Comparison of ENCODE assay signal across 13 cellular contexts in the genomic region with DNA sequence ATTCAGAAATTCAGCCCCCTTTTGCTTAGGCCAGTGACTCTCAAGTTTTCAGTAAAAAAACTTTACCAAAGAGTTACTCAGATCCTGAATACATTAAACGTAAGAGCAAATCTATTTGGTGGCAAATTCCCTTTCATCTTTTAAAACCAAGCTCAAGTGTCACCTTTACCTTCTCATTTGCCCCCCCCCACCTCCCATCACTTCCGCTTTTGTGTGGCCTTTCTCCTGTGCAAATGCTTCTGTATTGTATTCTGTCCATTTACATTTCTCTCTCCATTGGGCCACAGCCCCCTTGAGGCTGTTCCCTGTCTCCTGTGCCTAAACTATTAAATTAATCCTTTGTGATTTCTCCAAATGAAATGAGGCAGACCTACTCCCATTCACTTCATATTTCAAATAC. TPM values are rescaled to one million over a fixed set of nuclear protein-coding genes. Genes with fewer than 3 reads are reported as not detected.
DNase-seq lines count a peak whose midpoint lies in the region; ATAC-seq and TF ChIP-seq lines count a peak whose summit lies in the region.
"Had no signal": no experiment of that assay in that cellular context is flagged by ENCODE, and none has a peak within 500 bp of the region (broad histone marks: within the 10 kb centered on the region; RNA-seq: fewer than 3 reads in every experiment).

No MANE protein-coding gene starts in this region.

- H3K4me3 Mint-ChIP-seq in activated naive CD4-positive, alpha-beta T cell treated with anti-CD3 and anti-CD28 coated beads, Interleukin-2, amount 50 U/mL, for 24 hours, result peak overlapping the region; percentile 96
- H3K4me3 Mint-ChIP-seq in T-helper 17 cell, result peak overlapping the region; percentile 97
- peak overlapping the region; percentile 92 for H3K4me3 Mint-ChIP-seq in glutamatergic neuron (ENCODE audit: unreplicated experiment)
- peak overlapping the region; percentile 97 for H3K4me3 Mint-ChIP-seq in type B pancreatic cell

- H3K4me1 Mint-ChIP-seq in activated naive CD4-positive, alpha-beta T cell treated with anti-CD3 and anti-CD28 coated beads, Interleukin-2, amount 50 U/mL, for 24 hours, result peaks cover 31% of the 10 kb centered on the region
- H3K4me1 Mint-ChIP-seq in T-helper 17 cell (peaks cover 25% of the 10 kb centered on the region), glutamatergic neuron (ENCODE audit: low read depth, unreplicated experiment) (peaks cover 9% of the 10 kb centered on the region), type B pancreatic cell (ENCODE audit: unreplicated experiment) (peaks cover 33% of the 10 kb centered on the region)

- peaks cover 19% of the 10 kb centered on the region for H3K36me3 Mint-ChIP-seq in activated naive CD4-positive, alpha-beta T cell treated with anti-CD3 and anti-CD28 coated beads, Interleukin-2, amount 50 U/mL, for 24 hours
- H3K36me3 Mint-ChIP-seq in T-helper 17 cell (ENCODE audit: low read depth), result peaks cover 10% of the 10 kb centered on the region
- no peaks in the 10 kb centered on the region for H3K36me3 Mint-ChIP-seq in glutamatergic neuron (ENCODE audit: unreplicated experiment)
- H3K36me3 Mint-ChIP-seq in type B pancreatic cell, result peaks cover 20% of the 10 kb centered on the region

- no peaks in the 10 kb centered on the region for H3K9me3 ChIP-seq in T-helper 17 cell (ENCODE audit: control insufficient read depth, low read length, poor library complexity, severe bottlenecking)
- H3K9me3 ChIP-seq: BE2C had no signal

- DNase-seq in activated naive CD4-positive, alpha-beta T cell treated with Interleukin-2 at 50 U/mL for 16 hours, result no peak
- no peak for DNase-seq in T-helper 17 cell
- no peak for DNase-seq in glutamatergic neuron
- no peak for DNase-seq in type B pancreatic cell (ENCODE audit: extremely low spot score, unreplicated experiment)
- DNase-seq in HK-2 (ENCODE audit: unreplicated experiment), result no peak
- no peak for DNase-seq in NK-92 treated with Interleukin-12 subunit alpha and Interleukin-12 subunit beta, amount 100 ng/mL, for 24 hours (lab: John Stamatoyannopoulos, UW)
- no peak for DNase-seq in DMS 273 treated with DMSO at 0.1 percent for 48 hours (lab: John Stamatoyannopoulos, UW)
- DNase-seq: activated CD8-positive, alpha-beta memory T cell treated with anti-CD3 and anti-CD28 coated beads, Interleukin-2, amount 50 U/mL, for 48 hours; BE2C; foreskin melanocyte; NCI-H1417; small intestine had no signal

- H3K27ac Mint-ChIP-seq in activated naive CD4-positive, alpha-beta T cell treated with anti-CD3 and anti-CD28 coated beads, Interleukin-2, amount 50 U/mL, for 24 hours, result peak overlapping the region; percentile 79
- peak overlapping the region; percentile 95 for H3K27ac Mint-ChIP-seq in T-helper 17 cell
- no peak overlapping the region for H3K27ac Mint-ChIP-seq in glutamatergic neuron (ENCODE audit: unreplicated experiment)
- H3K27ac Mint-ChIP-seq in type B pancreatic cell, result peak overlapping the region; percentile 68

- H3K9me3 Mint-ChIP-seq in activated naive CD4-positive, alpha-beta T cell treated with anti-CD3 and anti-CD28 coated beads, Interleukin-2, amount 50 U/mL, for 24 hours, result no peaks in the 10 kb centered on the region
- peaks cover 18% of the 10 kb centered on the region for H3K9me3 Mint-ChIP-seq in glutamatergic neuron (ENCODE audit: unreplicated experiment)
- H3K9me3 Mint-ChIP-seq in type B pancreatic cell, result no peaks in the 10 kb centered on the region

- ATAC-seq in T-helper 17 cell, result no peak

- TF ChIP-seq CTCF in glutamatergic neuron (IDR thresholded peaks at IDR 0.05; ENCODE audit: partially characterized antibody, unreplicated experiment), result no peak
- no peak for TF ChIP-seq CTCF in type B pancreatic cell (conservative IDR thresholded peaks at IDR 0.05)

- no peaks in the 10 kb centered on the region for H3K27me3 Mint-ChIP-seq in activated naive CD4-positive, alpha-beta T cell treated with anti-CD3 and anti-CD28 coated beads, Interleukin-2, amount 50 U/mL, for 24 hours
- H3K27me3 Mint-ChIP-seq in T-helper 17 cell, result no peaks in the 10 kb centered on the region
- H3K27me3 Mint-ChIP-seq in glutamatergic neuron (ENCODE audit: unreplicated experiment), result no peaks in the 10 kb centered on the region
- H3K27me3 Mint-ChIP-seq in type B pancreatic cell, result no peaks in the 10 kb centered on the region

RNA-seq across cellular contexts. Expression of a gene that starts 1.9 kb away (rescaled TPM):
- 10 to 100 TPM; 44.3 to 47.0 TPM for total RNA-seq in T-helper 17 cell
- total RNA-seq in glutamatergic neuron (ENCODE audit: unreplicated experiment), result 28.0 TPM
- 53.8 and 55.1 TPM in 2 replicates for total RNA-seq in type B pancreatic cell (ENCODE audit: low replicate concordance)

RNA-seq across cellular contexts. Expression of a gene that starts 42.7 kb away (rescaled TPM):
- 10 to 100 TPM; 11.7 to 11.9 TPM for total RNA-seq in T-helper 17 cell
- total RNA-seq in glutamatergic neuron (ENCODE audit: unreplicated experiment), result 4.9 TPM
- 15.3 and 17.4 TPM in 2 replicates for total RNA-seq in type B pancreatic cell (ENCODE audit: low replicate concordance)
